ENCODE assay signal across 1 cellular context in the genomic region with DNA sequence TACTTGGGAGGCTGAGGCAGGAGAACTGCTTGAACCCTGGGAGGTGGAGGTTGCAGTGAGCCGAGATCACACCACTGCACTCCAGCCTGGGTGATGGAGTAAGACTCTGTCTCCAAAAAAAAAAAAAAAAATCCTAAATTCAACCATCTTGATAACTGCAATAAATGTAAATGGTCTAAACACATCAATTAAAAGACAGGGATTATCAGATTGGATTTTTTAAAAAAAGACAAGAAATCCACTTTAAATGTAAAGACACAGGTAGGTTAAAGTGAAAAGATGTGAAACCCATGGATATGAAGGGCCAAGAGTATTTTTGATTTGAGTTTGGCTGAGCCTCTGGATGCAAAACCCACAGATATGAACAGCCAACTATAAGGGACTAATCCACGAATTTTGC.
A peak's percentile ranks its signal among the peaks of the same experiment; 100 is the strongest.
TF ChIP-seq lines count a peak whose summit lies in the region.

No MANE protein-coding gene starts in this region.

TF ChIP-seq in GM12878, 131 proteins besides CTCF, POLR2A, EP300 and RAD21:
- TF ChIP-seq, protein P1, sequence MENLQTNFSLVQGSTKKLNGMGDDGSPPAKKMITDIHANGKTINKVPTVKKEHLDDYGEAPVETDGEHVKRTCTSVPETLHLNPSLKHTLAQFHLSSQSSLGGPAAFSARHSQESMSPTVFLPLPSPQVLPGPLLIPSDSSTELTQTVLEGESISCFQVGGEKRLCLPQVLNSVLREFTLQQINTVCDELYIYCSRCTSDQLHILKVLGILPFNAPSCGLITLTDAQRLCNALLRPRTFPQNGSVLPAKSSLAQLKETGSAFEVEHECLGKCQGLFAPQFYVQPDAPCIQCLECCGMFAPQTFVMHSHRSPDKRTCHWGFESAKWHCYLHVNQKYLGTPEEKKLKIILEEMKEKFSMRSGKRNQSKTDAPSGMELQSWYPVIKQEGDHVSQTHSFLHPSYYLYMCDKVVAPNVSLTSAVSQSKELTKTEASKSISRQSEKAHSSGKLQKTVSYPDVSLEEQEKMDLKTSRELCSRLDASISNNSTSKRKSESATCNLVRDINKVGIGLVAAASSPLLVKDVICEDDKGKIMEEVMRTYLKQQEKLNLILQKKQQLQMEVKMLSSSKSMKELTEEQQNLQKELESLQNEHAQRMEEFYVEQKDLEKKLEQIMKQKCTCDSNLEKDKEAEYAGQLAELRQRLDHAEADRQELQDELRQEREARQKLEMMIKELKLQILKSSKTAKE (IDR thresholded peaks at IDR 0.05; ENCODE audit: low read depth, poor library complexity, severe bottlenecking), result no peak
- no peak for TF ChIP-seq PAX8 (IDR thresholded peaks at IDR 0.05)
- TF ChIP-seq TAF1 (IDR thresholded peaks at IDR 0.05; ENCODE audit: borderline replicate concordance, low read depth, low read length), result no peak
- no peak for TF ChIP-seq TCF7 (IDR thresholded peaks at IDR 0.05; ENCODE audit: borderline replicate concordance)
- TF ChIP-seq NR2C1 (IDR thresholded peaks at IDR 0.05), result no peak
- TF ChIP-seq CREM (IDR thresholded peaks at IDR 0.05; ENCODE audit: low read depth), result no peak
- no peak for TF ChIP-seq NRF1 (conservative IDR thresholded peaks at IDR 0.05; ENCODE audit: low read depth, low read length)
- 0 out of 2 replicates have a peak, but pooled peaks have one; percentile 23 for TF ChIP-seq CBX5 (IDR thresholded peaks at IDR 0.05; ENCODE audit: low read depth)
